8 cellular contexts compared by ENCODE assay signal in the genomic region with DNA sequence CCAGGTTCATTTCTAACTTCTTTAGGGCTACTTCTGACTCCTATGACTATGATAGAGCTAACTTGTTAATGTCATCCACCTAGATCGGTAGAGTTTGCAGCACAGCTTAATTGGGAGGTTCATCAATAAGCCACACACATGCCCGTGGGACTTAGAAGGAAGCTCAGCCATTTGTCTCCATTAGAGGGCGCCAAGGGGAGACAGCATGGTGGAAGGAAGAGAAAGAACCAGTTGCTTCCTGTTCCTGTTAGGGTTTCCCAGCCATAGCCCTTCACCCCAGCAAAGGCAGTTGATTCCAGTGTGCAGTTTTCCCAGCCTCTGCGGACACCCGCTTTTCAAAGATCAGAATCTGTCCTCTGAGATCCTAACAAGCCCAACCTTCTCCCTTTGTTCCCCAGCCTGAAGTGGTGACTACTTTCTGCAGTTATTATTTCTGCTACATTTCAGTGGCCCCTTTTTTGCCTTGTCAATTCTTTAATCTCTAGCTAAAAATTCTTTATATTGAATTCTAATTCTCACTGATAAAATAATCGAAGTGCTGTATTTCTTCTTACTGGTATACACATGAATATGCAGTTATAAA. TPM values are rescaled to one million over a fixed set of nuclear protein-coding genes. Genes with fewer than 3 reads are reported as not detected.
DNase-seq lines count a peak whose midpoint lies in the region; ATAC-seq and TF ChIP-seq lines count a peak whose summit lies in the region.

No MANE protein-coding gene starts in this region.

- peak; percentile 83 for ATAC-seq in activated naive CD8-positive, alpha-beta T cell treated with anti-CD3 and anti-CD28 coated beads, Interleukin-2, amount 10 ng/mL, durations not matched to agents 7 days and 5 days (ENCODE audit: low read depth)
- no peak for ATAC-seq in GM19035 (IDR thresholded peaks at IDR 0.05; ENCODE audit: unreplicated experiment)

- no peak overlapping the region for H3K27ac Mint-ChIP-seq in activated naive CD8-positive, alpha-beta T cell treated with anti-CD3 and anti-CD28 coated beads, Interleukin-2, amount 10 ng/mL, durations not matched to agents 7 days and 5 days

- no peak for TF ChIP-seq POLR2A in NB4 (IDR thresholded peaks at IDR 0.05; ENCODE audit: extremely low read depth, insufficient read length)

- no peak overlapping the region for H3K27ac ChIP-seq in right atrium auricular region

- peaks cover 1% of the 10 kb centered on the region for H3K9me3 Mint-ChIP-seq in activated naive CD8-positive, alpha-beta T cell treated with anti-CD3 and anti-CD28 coated beads, Interleukin-2, amount 10 ng/mL, durations not matched to agents 7 days and 5 days

- no peaks in the 10 kb centered on the region for H3K36me3 Mint-ChIP-seq in activated naive CD8-positive, alpha-beta T cell treated with anti-CD3 and anti-CD28 coated beads, Interleukin-2, amount 10 ng/mL, durations not matched to agents 7 days and 5 days

- no peaks in the 10 kb centered on the region for H3K36me3 ChIP-seq in H7 (replicated peaks; ENCODE audit: control insufficient read depth, insufficient read depth, low read length)
- H3K36me3 ChIP-seq in right atrium auricular region: no peaks in the 10 kb centered on the region

- no peaks in the 10 kb centered on the region for H3K9me3 ChIP-seq in right atrium auricular region

- POLR2A ChIA-PET in activated naive CD8-positive, alpha-beta T cell treated with anti-CD3 and anti-CD28 coated beads, Interleukin-2, amount 10 ng/mL, durations not matched to agents 7 days and 5 days (lab: Charles Lee): interaction anchor here (0.6 to 0.9 kb wide), 2 partner anchors 9 to 482 kb away, joined by 3 to 4 read pairs; no protein-coding TSS in a partner anchor

- peak; percentile 75 for TF ChIP-seq CTCF in NB4 (IDR thresholded peaks at IDR 0.05; ENCODE audit: low read depth, low read length)
- TF ChIP-seq CTCF in right atrium auricular region (IDR thresholded peaks at IDR 0.05): peak; percentile 24 to 70

- H3K4me1 ChIP-seq in right atrium auricular region: peaks cover 0 to 15% of the 10 kb centered on the region in 2 donors

- DNase-seq in EH (ENCODE audit: low read depth) (peak; percentile 78), H7 (peak; percentile 24), NB4 (ENCODE audit: low read depth) (peak; percentile 84), SKM-1 treated with dmso at 0.1 percent for 144 hours (lab: John Stamatoyannopoulos, UW; ENCODE audit: unreplicated experiment) (peak; percentile 88), right atrium auricular region (ENCODE audit: low spot score) (no peak), smooth muscle cell of the brain vasculature (ENCODE audit: low read depth, low spot score) (peak; percentile 33)
- DNase-seq in activated naive CD8-positive, alpha-beta T cell treated with anti-CD3 and anti-CD28 coated beads, Interleukin-2, amount 10 ng/mL, durations not matched to agents 7 days and 5 days: peak; percentile 40

- no peak overlapping the region for H3K4me3 ChIP-seq in H7 (ENCODE audit: insufficient read depth, low read depth, low read length)
- no peak overlapping the region for H3K4me3 ChIP-seq in NB4 (ENCODE audit: low read depth, low read length)
- H3K4me3 ChIP-seq in right atrium auricular region: no peak overlapping the region

- peaks cover 5% of the 10 kb centered on the region for H3K4me1 Mint-ChIP-seq in activated naive CD8-positive, alpha-beta T cell treated with anti-CD3 and anti-CD28 coated beads, Interleukin-2, amount 10 ng/mL, durations not matched to agents 7 days and 5 days

- no peaks in the 10 kb centered on the region for H3K27me3 Mint-ChIP-seq in activated naive CD8-positive, alpha-beta T cell treated with anti-CD3 and anti-CD28 coated beads, Interleukin-2, amount 10 ng/mL, durations not matched to agents 7 days and 5 days

- H3K27me3 ChIP-seq in H7 (ENCODE audit: control insufficient read depth, insufficient read depth, low read length) (no peaks in the 10 kb centered on the region), right atrium auricular region (no peaks in the 10 kb centered on the region)

- H3K4me3 Mint-ChIP-seq in activated naive CD8-positive, alpha-beta T cell treated with anti-CD3 and anti-CD28 coated beads, Interleukin-2, amount 10 ng/mL, durations not matched to agents 7 days and 5 days: no peak overlapping the region

RNA-seq across cellular contexts. Expression of a gene that starts 30.3 kb away (rescaled TPM):
- total RNA-seq in H7 (2014; rRNA removed; shearing (Covaris generic)): 65.5 and 77.8 TPM in 2 replicates
- 10 to 100 TPM; 19.2 to 20.0 TPM for total RNA-seq in activated naive CD8-positive, alpha-beta T cell treated with anti-CD3 and anti-CD28 coated beads, Interleukin-2, amount 10 ng/mL, durations not matched to agents 7 days and 5 days
- total RNA-seq in right atrium auricular region: 10 to 100 TPM; 11.0 to 18.2 TPM

RNA-seq across cellular contexts. Expression of a gene that starts 30.4 kb away (rescaled TPM):
- 10.3 and 16.2 TPM in 2 replicates for total RNA-seq in H7 (2014; rRNA removed; shearing (Covaris generic))
- 10 to 100 TPM in 1 of 2 experiments, 1 to 10 TPM in 1; 9.3 to 10.0 TPM for total RNA-seq in activated naive CD8-positive, alpha-beta T cell treated with anti-CD3 and anti-CD28 coated beads, Interleukin-2, amount 10 ng/mL, durations not matched to agents 7 days and 5 days
- total RNA-seq in right atrium auricular region: 1 to 10 TPM; 1.9 to 3.3 TPM
